Comparison of ENCODE assay signal across 17 cellular contexts in the genomic region with DNA sequence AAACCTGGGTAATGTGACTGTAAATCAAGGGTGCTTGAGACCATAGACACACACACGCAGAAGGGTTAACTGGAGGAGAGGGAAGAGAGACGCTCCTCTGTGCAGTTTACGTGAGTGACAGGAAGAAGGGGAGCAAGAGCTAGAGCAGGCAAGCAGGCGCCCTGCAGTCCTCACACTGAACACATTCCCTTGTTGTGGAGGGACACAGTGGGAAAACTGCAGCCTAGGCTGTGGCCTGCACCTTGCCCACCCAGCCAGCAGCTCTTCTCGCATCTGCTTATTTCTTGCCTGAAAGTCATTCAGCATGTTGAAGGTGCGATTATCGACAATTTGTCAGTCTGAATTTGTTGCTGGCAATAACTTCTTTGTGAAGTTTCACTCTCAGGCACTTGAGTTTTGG. TPM values are rescaled to one million over a fixed set of nuclear protein-coding genes. Genes with fewer than 3 reads are reported as not detected.
"Had no signal": no experiment of that assay in that cellular context is flagged by ENCODE, and none has a peak within 500 bp of the region (broad histone marks: within the 10 kb centered on the region; RNA-seq: fewer than 3 reads in every experiment).

No MANE protein-coding gene starts in this region.

- H3K27me3 ChIP-seq: colonic mucosa had no signal

- H3K4me1 Mint-ChIP-seq: natural killer cell had no signal

- H3K9me3 ChIP-seq: colonic mucosa, prostate gland, stomach had no signal

- ATAC-seq: activated CD4-positive, CD25-positive, alpha-beta regulatory T cell treated with anti-CD3 and anti-CD28 coated beads, Interleukin-2, amount 50 U/mL, for 24 hours; natural killer cell had no signal

- H3K27ac Mint-ChIP-seq: natural killer cell had no signal

- H3K36me3 ChIP-seq: colonic mucosa, prostate gland, stomach had no signal

- H3K4me3 Mint-ChIP-seq: natural killer cell had no signal

- H3K4me3 ChIP-seq: colonic mucosa, prostate gland, stomach had no signal

- DNase-seq: activated CD4-positive, alpha-beta T cell treated with anti-CD3 and anti-CD28 coated beads, Interleukin-2, amount 50 U/mL, for 1 hour; activated naive CD4-positive, alpha-beta T cell; aorta; colonic mucosa; foreskin fibroblast; hypothalamus; mesendoderm; natural killer cell; stimulated activated CD4-positive, alpha-beta T cell treated with anti-CD3 and anti-CD28 coated beads, Interleukin-1b, Interleukin-23, amount 100 ng/mL, for 48 hours; stomach had no signal

- FAIRE-seq: urothelium cell line had no signal

- H3K4me1 ChIP-seq: colonic mucosa, prostate gland, stomach had no signal

- H3K27ac ChIP-seq: colonic mucosa, prostate gland, stomach had no signal

RNA-seq across cellular contexts. Expression of a gene that starts 24.2 kb away (rescaled TPM):
- total RNA-seq: activated CD8-positive, alpha-beta memory T cell treated with anti-CD3 and anti-CD28 coated beads for 36 hours; cardiac septum; kidney epithelial cell; natural killer cell; omental fat pad had no signal
